Comparison of ENCODE assay signal across 1 cellular context in the genomic region with DNA sequence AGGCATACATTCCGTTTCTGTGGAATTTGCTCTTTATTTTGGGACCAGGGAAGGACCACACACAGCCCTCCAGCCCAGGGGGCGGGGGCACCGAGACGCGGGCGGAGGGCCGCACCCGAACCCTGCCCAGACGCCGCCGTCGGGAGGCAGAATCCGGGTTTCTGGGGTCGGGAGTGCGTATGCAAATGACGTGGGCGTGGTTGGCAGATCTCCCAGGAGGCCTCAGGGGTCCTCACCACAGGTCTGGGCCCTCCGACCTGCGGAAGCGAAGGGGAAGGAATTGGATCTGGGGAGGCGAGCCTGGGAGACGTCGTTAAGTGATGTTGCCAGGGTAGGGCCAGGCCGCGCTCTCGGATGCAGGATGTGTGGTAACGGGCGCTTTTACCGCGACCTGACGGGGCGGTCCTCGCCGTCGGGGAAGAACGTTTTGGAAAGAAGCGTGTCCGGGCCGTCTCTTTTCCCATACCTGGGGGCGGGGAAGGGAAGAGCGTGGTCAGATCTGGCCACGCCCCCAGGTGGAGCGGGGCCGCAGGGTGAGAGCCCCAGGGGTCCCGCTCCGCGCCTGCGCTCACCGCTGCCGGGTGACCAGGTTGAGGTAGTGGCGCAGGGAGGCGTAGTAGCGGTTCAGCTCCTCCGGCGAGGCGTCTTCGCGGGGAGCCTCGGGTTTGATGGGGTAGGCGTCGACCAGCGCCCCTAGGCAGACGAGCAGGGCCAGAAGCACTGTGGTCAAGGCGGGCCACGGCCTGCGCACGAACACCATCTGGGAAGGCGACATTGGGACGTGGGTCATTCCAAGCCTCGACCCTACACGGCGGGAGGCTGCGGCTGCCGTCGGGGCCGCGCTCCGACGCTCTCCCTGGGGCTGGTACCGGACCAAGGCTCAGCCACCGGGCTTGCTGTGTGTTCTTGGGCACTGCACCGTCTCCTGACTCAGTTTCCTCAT.
TF ChIP-seq lines count a peak whose summit lies in the region.

No MANE protein-coding gene starts in this region.

TF ChIP-seq in HEK293, 187 proteins besides CTCF, POLR2A, EP300 and RAD21 (continued from another document):
- TF ChIP-seq REST (tag by site-specific recombination; IDR thresholded peaks at IDR 0.05) (peak; percentile 8; the same call in 1 of the 2 replicates), ZBTB7A (tag by site-specific recombination; IDR thresholded peaks at IDR 0.05; ENCODE audit: low read depth) (no peak), KLF8 (tag by site-specific recombination; IDR thresholded peaks at IDR 0.05) (no peak), ZNF2 (tag by site-specific recombination; IDR thresholded peaks at IDR 0.05) (no peak), ZNF391 (tag by site-specific recombination; IDR thresholded peaks at IDR 0.05; ENCODE audit: borderline replicate concordance, low read depth) (no peak), ZNF529 (tag by site-specific recombination; IDR thresholded peaks at IDR 0.05; ENCODE audit: insufficient replicate concordance) (no peak), SP7 (tag by site-specific recombination; IDR thresholded peaks at IDR 0.05) (no peak), BCL11B (tag by site-specific recombination; IDR thresholded peaks at IDR 0.05; ENCODE audit: low read depth) (0 out of 2 replicates have a peak, but pooled peaks have one; percentile 48), HOXC10 (CRISPR knock-in tag; IDR thresholded peaks at IDR 0.05) (no peak), YY2 (tag by site-specific recombination; IDR thresholded peaks at IDR 0.05) (no peak), ZNF785 (tag by site-specific recombination; IDR thresholded peaks at IDR 0.05) (no peak), TRIM28 (IDR thresholded peaks at IDR 0.05; ENCODE audit: borderline replicate concordance, low read length) (no peak)
- TF ChIP-seq, protein P1, sequence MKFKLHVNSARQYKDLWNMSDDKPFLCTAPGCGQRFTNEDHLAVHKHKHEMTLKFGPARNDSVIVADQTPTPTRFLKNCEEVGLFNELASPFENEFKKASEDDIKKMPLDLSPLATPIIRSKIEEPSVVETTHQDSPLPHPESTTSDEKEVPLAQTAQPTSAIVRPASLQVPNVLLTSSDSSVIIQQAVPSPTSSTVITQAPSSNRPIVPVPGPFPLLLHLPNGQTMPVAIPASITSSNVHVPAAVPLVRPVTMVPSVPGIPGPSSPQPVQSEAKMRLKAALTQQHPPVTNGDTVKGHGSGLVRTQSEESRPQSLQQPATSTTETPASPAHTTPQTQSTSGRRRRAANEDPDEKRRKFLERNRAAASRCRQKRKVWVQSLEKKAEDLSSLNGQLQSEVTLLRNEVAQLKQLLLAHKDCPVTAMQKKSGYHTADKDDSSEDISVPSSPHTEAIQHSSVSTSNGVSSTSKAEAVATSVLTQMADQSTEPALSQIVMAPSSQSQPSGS (tag by site-specific recombination; IDR thresholded peaks at IDR 0.05; ENCODE audit: low read depth), result no peak
